8 cellular contexts compared by ENCODE assay signal in the genomic region with DNA sequence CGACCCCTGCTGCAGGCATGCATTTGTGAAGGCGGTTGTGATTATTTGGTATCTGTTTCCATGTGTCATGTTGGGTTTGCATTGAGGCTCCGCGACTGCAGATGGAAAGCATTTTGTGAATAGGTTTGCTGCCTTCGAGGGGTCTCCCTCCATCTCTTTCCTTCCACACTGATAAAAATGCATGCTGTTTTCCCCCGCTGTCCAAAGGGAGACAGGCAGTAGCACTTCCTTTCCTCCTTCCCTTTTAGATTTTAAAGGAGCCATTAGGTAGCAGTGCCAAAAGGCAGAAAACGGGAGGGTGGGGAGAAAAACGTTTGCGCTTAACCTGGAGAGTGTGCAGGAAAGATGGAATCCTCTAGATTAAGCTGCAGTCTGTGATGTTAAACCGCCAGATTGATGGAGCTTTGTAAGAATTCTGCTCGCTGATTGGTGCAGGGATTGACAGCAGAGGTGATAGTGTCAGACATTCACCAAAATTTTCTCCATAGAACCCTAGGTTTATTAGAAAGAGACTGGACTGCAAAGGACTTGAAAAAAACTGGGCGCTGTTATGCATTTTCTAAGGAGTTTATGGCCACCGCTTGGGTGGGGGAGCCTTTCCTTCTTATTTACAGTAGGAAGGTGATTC. TPM values are rescaled to one million over a fixed set of nuclear protein-coding genes. Genes with fewer than 3 reads are reported as not detected.
DNase-seq lines count a peak whose midpoint lies in the region; ATAC-seq and TF ChIP-seq lines count a peak whose summit lies in the region.

No MANE protein-coding gene starts in this region.

- H3K36me3 ChIP-seq in WERI-Rb-1: no peaks in the 10 kb centered on the region

- peak overlapping the region; percentile 75 for H3K27ac ChIP-seq in WERI-Rb-1

- TF ChIP-seq CTCF in WERI-Rb-1 (IDR thresholded peaks at IDR 0.05; ENCODE audit: low read depth, low read length): no peak
- no peak for TF ChIP-seq CTCF in fibroblast of the aortic adventitia (IDR thresholded peaks at IDR 0.05; ENCODE audit: insufficient read depth, low read length)
- no peak for TF ChIP-seq CTCF in omental fat pad (IDR thresholded peaks at IDR 0.05)

- H3K9me3 ChIP-seq in WERI-Rb-1 (ENCODE audit: severe bottlenecking): no peaks in the 10 kb centered on the region

- peak; percentile 36 for DNase-seq in COR-L47 (lab: John Stamatoyannopoulos, UW)
- DNase-seq in LHCN-M2 (ENCODE audit: low read depth): peak; percentile 31
- DNase-seq in WERI-Rb-1: peak; percentile 30
- DNase-seq in fibroblast of the aortic adventitia (ENCODE audit: low read depth): no peak
- DNase-seq in omental fat pad (ENCODE audit: low spot score): no peak
- no peak for DNase-seq in NCI-H1930 (lab: John Stamatoyannopoulos, UW)
- no peak for DNase-seq in hippocampal formation (lab: John Stamatoyannopoulos, UW)

- no peaks in the 10 kb centered on the region for H3K27me3 ChIP-seq in WERI-Rb-1 (ENCODE audit: insufficient read depth, low read depth, severe bottlenecking)

- peak overlapping the region; percentile 64 for H3K4me3 ChIP-seq in WERI-Rb-1 (ENCODE audit: low read depth, low read length)
- peak overlapping the region; percentile 97 for H3K4me3 ChIP-seq in fibroblast of the aortic adventitia (ENCODE audit: low read depth, low read length)

- ATAC-seq in omental fat pad (ENCODE audit: low FRiP score) (peak; percentile 8), GM18909 (IDR thresholded peaks at IDR 0.05; ENCODE audit: poor library complexity, unreplicated experiment) (no peak)

RNA-seq across cellular contexts. Expression of a gene that starts 0.7 kb away (rescaled TPM):
- 23.0 and 33.9 TPM in 2 replicates for total RNA-seq in LHCN-M2 (2014; rRNA removed)
- 18.0 TPM for polyA plus RNA-seq in LHCN-M2 (2012)
- total RNA-seq in fibroblast of the aortic adventitia (ENCODE audit: low replicate concordance): 44.7 and 87.4 TPM in 2 replicates
- 10 to 100 TPM; 19.7 to 35.6 (median 24.8) TPM for total RNA-seq in omental fat pad

Comparison
In these comparisons a context has a peak if more than half of its experiments do, and no peak if none do; other contexts are left out.
1. DNase-seq: peak in COR-L47 (single experiment), LHCN-M2 (single experiment) and WERI-Rb-1 (single experiment); none in fibroblast of the aortic adventitia (single experiment), omental fat pad (single experiment), NCI-H1930 (0 of 2) and hippocampal formation (0 of 2).